Comparison of ENCODE assay signal across 8 cellular contexts in genomic region chr2:158969162-158969716, GRCh38. TPM values are rescaled to one million over a fixed set of nuclear protein-coding genes. Genes with fewer than 3 reads are reported as not detected.
DNase-seq lines count a peak whose midpoint lies in the region; ATAC-seq and TF ChIP-seq lines count a peak whose summit lies in the region.

No MANE protein-coding gene starts in this region.

- POLR2A ChIA-PET in Panc1 (lab: Charles Lee), result no interaction called here

- H3K27me3 Mint-ChIP-seq in neural crest cell (ENCODE audit: low read depth), result peaks cover 60% of the 10 kb centered on the region

- H3K27ac ChIP-seq in Panc1 (ENCODE audit: low read length), result peak overlapping the region; percentile 93

- in situ Hi-C loops in Panc1 (cut with HindIII; ENCODE audit: low pct_unique_long_range_greater_than_20kb, low sequenced_read_pairs), result no loop called here

- H3K36me3 ChIP-seq in Panc1 (ENCODE audit: control insufficient read depth, insufficient read depth, low read length), result peaks cover 6% of the 10 kb centered on the region; the same call in 1 of the 2 replicates

- peaks cover 54% of the 10 kb centered on the region for H3K4me1 ChIP-seq in Panc1 (ENCODE audit: control insufficient read depth, insufficient read depth, low read length)

- peak overlapping the region; percentile 91 to 97 for H3K4me3 ChIP-seq in Panc1 (ENCODE audit: low read depth in 2 of 2, low read length in 2 of 2)

- DNase-seq in NCI-H82 (lab: John Stamatoyannopoulos, UW) (peak; percentile 37), NCI-H82 treated with DMSO at 0.1 percent for 48 hours (lab: John Stamatoyannopoulos, UW; ENCODE audit: unreplicated experiment) (no peak), Panc1 (ENCODE audit: low read depth, low spot score) (no peak), erythroblast (lab: John Stamatoyannopoulos, UW) (peak; percentile 45 to 53), neural crest cell (ENCODE audit: low read depth, low spot score) (no peak)
- DNase-seq in activated effector memory CD4-positive, alpha-beta T cell treated with Interleukin-2 at 50 U/mL for 16 hours, result no peak

- peak; percentile 9 for ATAC-seq in Panc1
- no peak for ATAC-seq in HG02884 (IDR thresholded peaks at IDR 0.05; ENCODE audit: unreplicated experiment)
- no peak for ATAC-seq in HG03354 (IDR thresholded peaks at IDR 0.05; ENCODE audit: poor library complexity, severe bottlenecking, unreplicated experiment)

- H3K9me3 Mint-ChIP-seq in neural crest cell, result no peaks in the 10 kb centered on the region

- CTCF ChIA-PET in Panc1 (lab: Charles Lee), result interaction anchor here (0.6 to 1.0 kb wide), 2 partner anchors 15 to 40 kb away, joined by 4 to 5 read pairs; no protein-coding TSS in a partner anchor

- intact Hi-C loops in Panc1 (cut with micrococcal nuclease; ENCODE audit: unreplicated experiment), result loop anchor here (5.0 kb wide), 1 partner anchor 67 kb away; no protein-coding TSS in a partner anchor

- no peak for TF ChIP-seq POLR2A in erythroblast (IDR thresholded peaks at IDR 0.05; ENCODE audit: low read length)

- TF ChIP-seq CTCF in Panc1 (IDR thresholded peaks at IDR 0.05) (no peak), neural crest cell (conservative IDR thresholded peaks at IDR 0.05) (no peak)

- no TSS peak for BruUV-seq in Panc1 (replicated peaks; lab: Mats Ljungman, UMichigan)

- no peak overlapping the region for H3K27ac Mint-ChIP-seq in neural crest cell (ENCODE audit: unreplicated experiment)

- H3K36me3 Mint-ChIP-seq in neural crest cell (ENCODE audit: low read depth), result no peaks in the 10 kb centered on the region

- H3K27me3 ChIP-seq in Panc1 (ENCODE audit: control insufficient read depth, insufficient read depth, low read length), result no peaks in the 10 kb centered on the region

- no peaks in the 10 kb centered on the region for H3K9me3 ChIP-seq in Panc1 (ENCODE audit: control insufficient read depth, insufficient read depth, low read depth, low read length)

- H3K4me3 Mint-ChIP-seq in neural crest cell, result peak overlapping the region; percentile 96

- peaks cover 60% of the 10 kb centered on the region for H3K4me1 Mint-ChIP-seq in neural crest cell

RNA-seq across cellular contexts. Expression of gene TANC1, which starts 0.8 kb away (rescaled TPM):
- 44.3 TPM for total RNA-seq in Panc1 (2021; ENCODE audit: unreplicated experiment)
- polyA plus RNA-seq in Panc1 (2012; ENCODE audit: insufficient read length), result 28.6 TPM
- total RNA-seq in neural crest cell, result 13.2 and 14.1 TPM in 2 replicates

Comparison
In these comparisons a context has a peak if more than half of its experiments do, and no peak if none do; other contexts are left out.
1. DNase-seq: peak in NCI-H82 (single experiment) and erythroblast (2 of 2); none in NCI-H82 treated with DMSO at 0.1 percent for 48 hours (single experiment), Panc1 (single experiment), neural crest cell (single experiment) and activated effector memory CD4-positive, alpha-beta T cell treated with Interleukin-2 at 50 U/mL for 16 hours (single experiment).